Comparison of ENCODE assay signal across 1 cellular context in genomic region chr1:207751463-207751789, GRCh38.
A peak's percentile ranks its signal among the peaks of the same experiment; 100 is the strongest.
TF ChIP-seq lines count a peak whose summit lies in the region.

No MANE protein-coding gene starts in this region.

TF ChIP-seq in A549, 52 proteins besides CTCF, POLR2A, EP300 and RAD21:
- TF ChIP-seq PHF8 (IDR thresholded peaks at IDR 0.05; ENCODE audit: borderline replicate concordance, low read depth), result 0 out of 2 replicates have a peak, but pooled peaks have one; percentile 34
- TF ChIP-seq RARB (CRISPR knock-in tag; IDR thresholded peaks at IDR 0.05), result 0 out of 2 replicates have a peak, but pooled peaks have one; percentile 29
